ENCODE assay signal across 1 cellular context in the genomic region with DNA sequence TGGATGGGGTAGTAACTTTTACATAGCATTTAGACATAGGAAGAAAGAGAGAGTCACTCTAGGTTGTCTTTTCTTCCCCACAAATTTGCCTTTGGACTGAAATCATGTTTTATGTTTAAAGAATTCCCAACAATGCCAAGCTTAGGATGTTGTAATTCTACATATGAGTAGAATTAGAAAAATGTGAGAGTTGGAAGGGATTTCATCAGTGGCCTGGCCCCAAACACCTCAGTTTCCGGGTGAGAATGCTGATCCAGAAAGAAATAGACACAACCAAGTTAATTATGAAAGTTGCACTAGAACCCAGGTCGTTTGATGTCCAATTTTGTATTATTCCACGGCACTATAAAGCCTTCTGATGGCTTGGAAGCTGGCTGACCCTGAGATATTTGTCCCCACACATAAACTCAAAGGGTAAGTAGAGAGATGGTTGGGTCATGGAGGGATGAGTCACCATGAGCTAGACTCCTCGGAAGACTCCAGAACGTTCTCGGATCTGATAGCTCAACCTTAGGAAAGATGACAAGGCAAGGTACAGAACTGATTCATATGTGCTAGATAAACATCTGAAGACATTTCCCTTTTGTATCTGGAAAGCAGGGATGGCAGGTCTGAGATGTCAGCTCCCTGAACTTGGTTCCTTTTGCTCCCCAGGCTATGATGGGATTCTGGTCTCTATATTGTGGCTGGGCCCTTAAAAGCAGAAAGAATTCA.
A peak's percentile ranks its signal among the peaks of the same experiment; 100 is the strongest.
TF ChIP-seq lines count a peak whose summit lies in the region.

No MANE protein-coding gene starts in this region.

TF ChIP-seq in K562, 482 proteins besides CTCF, POLR2A, EP300 and RAD21 (continued from another document):
- 0 out of 2 replicates have a peak, but pooled peaks have one; percentile 45 for TF ChIP-seq SMARCC2 (IDR thresholded peaks at IDR 0.05; ENCODE audit: low read depth)
- TF ChIP-seq, protein P1, sequence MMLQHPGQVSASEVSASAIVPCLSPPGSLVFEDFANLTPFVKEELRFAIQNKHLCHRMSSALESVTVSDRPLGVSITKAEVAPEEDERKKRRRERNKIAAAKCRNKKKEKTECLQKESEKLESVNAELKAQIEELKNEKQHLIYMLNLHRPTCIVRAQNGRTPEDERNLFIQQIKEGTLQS (IDR thresholded peaks at IDR 0.05): peak; percentile 94
- TF ChIP-seq, protein P1 (CRISPR knock-in tag; conservative IDR thresholded peaks at IDR 0.05): no peak
